ENCODE assay signal across 1 cellular context in genomic region chr7:46133741-46134140, GRCh38.
TF ChIP-seq lines count a peak whose summit lies in the region.

No MANE protein-coding gene starts in this region.

TF ChIP-seq in H1, 55 proteins besides CTCF, POLR2A, EP300 and RAD21 (continued from another document):
- no peak for TF ChIP-seq CHD7 (IDR thresholded peaks at IDR 0.05; ENCODE audit: insufficient replicate concordance, low read length)
